ENCODE assay signal across 8 cellular contexts in genomic region chr1:220093361-220094015, GRCh38. TPM values are rescaled to one million over a fixed set of nuclear protein-coding genes. Genes with fewer than 3 reads are reported as not detected.
DNase-seq lines count a peak whose midpoint lies in the region; ATAC-seq, FAIRE-seq and TF ChIP-seq lines count a peak whose summit lies in the region.

No MANE protein-coding gene starts in this region.

- TF ChIP-seq CTCF in OCI-LY1 (IDR thresholded peaks at IDR 0.05; ENCODE audit: low read length): no peak

- H3K36me3 ChIP-seq in OCI-LY1 (ENCODE audit: insufficient read depth, low read length) (peaks cover 24% of the 10 kb centered on the region), thymus (ENCODE audit: control insufficient read depth, insufficient read depth) (no peaks in the 10 kb centered on the region)

- H3K9me2 ChIP-seq in OCI-LY1 (ENCODE audit: low read depth, low read length): no peaks in the 10 kb centered on the region

- 0 out of 2 replicates have a peak, but pooled peaks cover 7% of the 10 kb centered on the region for H3F3A ChIP-seq in OCI-LY1 (ENCODE audit: insufficient read depth, low read length)

- no peak overlapping the region for H3K9ac ChIP-seq in OCI-LY1 (ENCODE audit: low read length)

- intact Hi-C loops in posterior cingulate gyrus (cut with DNase I): loop anchor here (2.0 to 5.0 kb wide), 2 partner anchors 45 to 179 kb away; partner anchors contain the start of gene RAB3GAP2

- H3K79me2 ChIP-seq in OCI-LY1 (ENCODE audit: insufficient read depth, low read length): peaks cover 6% of the 10 kb centered on the region; the same call in 1 of the 2 replicates

- WGBS in thymus: 43% methylated on average over 12 of the region's 12 CpGs

- H3K27me3 ChIP-seq in OCI-LY1 (ENCODE audit: insufficient read depth, low read length): no peaks in the 10 kb centered on the region
- H3K27me3 ChIP-seq in thymus (ENCODE audit: control insufficient read depth, insufficient read depth): no peaks in the 10 kb centered on the region

- H2AFZ ChIP-seq in OCI-LY1 (ENCODE audit: low read length): no peak overlapping the region

- DNase-seq in fibroblast of peridontal ligament (ENCODE audit: extremely low read depth) (peak; percentile 72), NCI-H2196 (lab: John Stamatoyannopoulos, UW; ENCODE audit: unreplicated experiment) (no peak), posterior cingulate gyrus (no peak), mesenteric fat pad (ENCODE audit: low spot score) (no peak)

- peak overlapping the region; percentile 24; the same call in 1 of the 2 replicates for H3K4me2 ChIP-seq in OCI-LY1 (ENCODE audit: low read length)

- no peak overlapping the region for H3K4me3 ChIP-seq in OCI-LY1 (ENCODE audit: low read depth, low read length, poor library complexity, severe bottlenecking)
- peak overlapping the region; percentile 66 for H3K4me3 ChIP-seq in thymus (ENCODE audit: low read length)

- no peak overlapping the region for H3K27ac ChIP-seq in OCI-LY1 (ENCODE audit: low read depth, low read length, poor library complexity, severe bottlenecking)
- H3K27ac ChIP-seq in thymus (ENCODE audit: low read depth): no peak overlapping the region

- H4K20me1 ChIP-seq in OCI-LY1 (ENCODE audit: insufficient read depth, low read length): no peaks in the 10 kb centered on the region

- FAIRE-seq in G401.6 (lab: Jason Lieb, UNC): peak; percentile 68

- peak; percentile 6 for ATAC-seq in GM21737 (IDR thresholded peaks at IDR 0.05; ENCODE audit: unreplicated experiment)

- H3K4me1 ChIP-seq in OCI-LY1 (ENCODE audit: insufficient read depth, low read length, severe bottlenecking) (peaks cover 18% of the 10 kb centered on the region), thymus (ENCODE audit: control insufficient read depth, insufficient read depth, low read length) (peaks cover 9% of the 10 kb centered on the region)

- H3K9me3 ChIP-seq in OCI-LY1 (ENCODE audit: low read length) (no peaks in the 10 kb centered on the region), thymus (ENCODE audit: control insufficient read depth) (no peaks in the 10 kb centered on the region)

RNA-seq across cellular contexts. Expression of gene IARS2, which starts 0.4 kb away (rescaled TPM):
- polyA plus RNA-seq in thymus: 30.3 TPM
- 78.5 TPM for total RNA-seq in mesenteric fat pad

RNA-seq across cellular contexts. Expression of gene BPNT1, which starts 3.9 kb away (rescaled TPM):
- polyA plus RNA-seq in thymus: 24.4 TPM
- 22.1 TPM for total RNA-seq in mesenteric fat pad

RNA-seq across cellular contexts. Expression of gene EPRS1, which starts 47.2 kb away (rescaled TPM):
- polyA plus RNA-seq in thymus: 45.5 TPM
- 108 TPM for total RNA-seq in mesenteric fat pad
